ENCODE assay signal across 37 cellular contexts in genomic region chr9:130629443-130630090, GRCh38. TPM values are rescaled to one million over a fixed set of nuclear protein-coding genes. Genes with fewer than 3 reads are reported as not detected.
DNase-seq lines count a peak whose midpoint lies in the region; ATAC-seq lines count a peak whose summit lies in the region.
"Had no signal": no experiment of that assay in that cellular context is flagged by ENCODE, and none has a peak within 500 bp of the region (broad histone marks: within the 10 kb centered on the region; RNA-seq: fewer than 3 reads in every experiment).

No MANE protein-coding gene starts in this region.

- H3K4me3 Mint-ChIP-seq in activated CD4-positive, alpha-beta memory T cell treated with anti-CD3 and anti-CD28 coated beads for 36 hours: no peak overlapping the region
- H3K4me3 Mint-ChIP-seq: activated CD4-positive, alpha-beta T cell treated with anti-CD3 and anti-CD28 coated beads for 36 hours; activated naive CD4-positive, alpha-beta T cell treated with anti-CD3 and anti-CD28 coated beads, Interleukin-2, amount 50 U/mL, for 24 hours; activated T-helper 17 cell treated with anti-CD3 and anti-CD28 coated beads, Interleukin-2, amount 50 U/mL, for 72 hours; CD14-positive monocyte; nephron progenitor cell; stimulated activated naive CD8-positive, alpha-beta T cell treated with anti-CD3 and anti-CD28 coated beads, Interleukin-15, Interleukin-2, amounts not matched to agents 100 ng/mL and 50 ng/mL, for 24 hours had no signal

- peaks cover 35% of the 10 kb centered on the region for H3K36me3 Mint-ChIP-seq in activated CD4-positive, alpha-beta memory T cell treated with anti-CD3 and anti-CD28 coated beads for 36 hours

- no peaks in the 10 kb centered on the region for H3K27me3 ChIP-seq in iPS-18a (ENCODE audit: control insufficient read depth, insufficient read depth, low read length)
- H3K27me3 ChIP-seq: brain microvascular endothelial cell, gastrocnemius medialis, pancreas, testis, vagina had no signal

- H3K27me3 Mint-ChIP-seq in activated CD4-positive, alpha-beta memory T cell treated with anti-CD3 and anti-CD28 coated beads for 36 hours: no peaks in the 10 kb centered on the region
- H3K27me3 Mint-ChIP-seq: activated CD4-positive, alpha-beta T cell treated with anti-CD3 and anti-CD28 coated beads for 36 hours; activated naive CD4-positive, alpha-beta T cell treated with anti-CD3 and anti-CD28 coated beads, Interleukin-2, amount 50 U/mL, for 24 hours; activated T-helper 17 cell treated with anti-CD3 and anti-CD28 coated beads, Interleukin-2, amount 50 U/mL, for 72 hours; stimulated activated naive CD8-positive, alpha-beta T cell treated with anti-CD3 and anti-CD28 coated beads, Interleukin-15, Interleukin-2, amounts not matched to agents 100 ng/mL and 50 ng/mL, for 24 hours had no signal

- POLR2A ChIA-PET in activated CD4-positive, alpha-beta memory T cell treated with anti-CD3 and anti-CD28 coated beads for 36 hours (lab: Charles Lee): no interaction called here

- H3K4me3 ChIP-seq in iPS-18a (ENCODE audit: low read length): peak overlapping the region; percentile 31
- H3K4me3 ChIP-seq: gastrocnemius medialis, lower lobe of right lung, pancreas, PC-9, smooth muscle cell, testis, vagina had no signal

- peak; percentile 34 for ATAC-seq in Right ventricle myocardium inferior
- ATAC-seq in sciatic nerve: no peak
- ATAC-seq in HG03457 (IDR thresholded peaks at IDR 0.05; ENCODE audit: unreplicated experiment): no peak
- ATAC-seq: activated CD4-positive, alpha-beta T cell treated with anti-CD3 and anti-CD28 coated beads for 36 hours; activated T-helper 17 cell treated with anti-CD3 and anti-CD28 coated beads, Interleukin-2, amount 50 U/mL, for 72 hours; gastrocnemius medialis; HepG2; lower lobe of right lung; pancreas had no signal

- peaks cover 63% of the 10 kb centered on the region for H3K36me3 ChIP-seq in iPS-18a (ENCODE audit: control insufficient read depth, low read depth, low read length)

- no peaks in the 10 kb centered on the region for H3K4me1 Mint-ChIP-seq in activated CD4-positive, alpha-beta memory T cell treated with anti-CD3 and anti-CD28 coated beads for 36 hours (ENCODE audit: low read depth)
- H3K4me1 Mint-ChIP-seq: activated CD4-positive, alpha-beta T cell treated with anti-CD3 and anti-CD28 coated beads for 36 hours; activated naive CD4-positive, alpha-beta T cell treated with anti-CD3 and anti-CD28 coated beads, Interleukin-2, amount 50 U/mL, for 24 hours; activated T-helper 17 cell treated with anti-CD3 and anti-CD28 coated beads, Interleukin-2, amount 50 U/mL, for 72 hours; CD14-positive monocyte had no signal

- H3K9me3 Mint-ChIP-seq in activated CD4-positive, alpha-beta memory T cell treated with anti-CD3 and anti-CD28 coated beads for 36 hours: no peaks in the 10 kb centered on the region
- H3K9me3 Mint-ChIP-seq: activated naive CD4-positive, alpha-beta T cell treated with anti-CD3 and anti-CD28 coated beads, Interleukin-2, amount 50 U/mL, for 24 hours; activated T-helper 17 cell treated with anti-CD3 and anti-CD28 coated beads, Interleukin-2, amount 50 U/mL, for 72 hours; nephron progenitor cell; stimulated activated naive CD8-positive, alpha-beta T cell treated with anti-CD3 and anti-CD28 coated beads, Interleukin-15, Interleukin-2, amounts not matched to agents 100 ng/mL and 50 ng/mL, for 24 hours had no signal

- no peaks in the 10 kb centered on the region for H3K9me3 ChIP-seq in iPS-18a (ENCODE audit: control insufficient read depth, low read depth, low read length)
- H3K9me3 ChIP-seq: Caco-2, gastrocnemius medialis, lower lobe of right lung, pancreas, testis, vagina had no signal

- intact Hi-C loops in Right ventricle myocardium inferior (cut with DNase I): loop anchor here (1.0 to 5.0 kb wide), 3 partner anchors 52 to 177 kb away; partner anchors contain the start of gene FUBP3
- intact Hi-C loops in cardiac septum (cut with DNase I): loop anchor here (5.0 kb wide), 3 partner anchors 53 to 167 kb away; no protein-coding TSS in a partner anchor
- intact Hi-C loops in sciatic nerve (cut with DNase I): no loop called here
- intact Hi-C loops in activated CD4-positive, alpha-beta memory T cell treated with anti-CD3 and anti-CD28 coated beads for 36 hours (cut with micrococcal nuclease): no loop called here

- peak; percentile 50 for DNase-seq in Right ventricle myocardium inferior (ENCODE audit: missing footprints)
- DNase-seq in cardiac septum (ENCODE audit: low spot score): no peak
- DNase-seq in caudate nucleus (lab: John Stamatoyannopoulos, UW): peak in 13 of 61 donors; percentile 2 to 55 (median 18)
- DNase-seq in sciatic nerve (ENCODE audit: low spot score): peak; percentile 26
- no peak for DNase-seq in NCI-H2107 (lab: John Stamatoyannopoulos, UW)
- no peak for DNase-seq in activated CD4-positive, alpha-beta memory T cell treated with anti-CD3 and anti-CD28 coated beads for 36 hours
- DNase-seq: activated CD4-positive, alpha-beta T cell treated with anti-CD3 and anti-CD28 coated beads for 36 hours; amniotic stem cell; brain microvascular endothelial cell; Caco-2; DMS79 treated with DMSO at 0.1 percent for 48 hours; gastrocnemius medialis; kidney; lower lobe of right lung; NCI-H1417 treated with DMSO at 0.1 percent for 48 hours; NCI-H2029 treated with DMSO at 0.1 percent for 48 hours; NCI-H2227 treated with DMSO at 0.1 percent for 48 hours; NCI-H526 treated with DMSO at 0.1 percent for 48 hours; nephron progenitor cell; pancreas; PC-9; SHP77 treated with DMSO at 0.1 percent for 48 hours; stimulated activated CD4-positive, alpha-beta T cell treated with anti-CD3 and anti-CD28 coated beads, Interleukin-1b, Interleukin-23, amount 100 ng/mL, for 48 hours; testis had no signal

- H3K9ac ChIP-seq in iPS-18a (ENCODE audit: low read length): no peak overlapping the region

- CTCF ChIA-PET in activated CD4-positive, alpha-beta memory T cell treated with anti-CD3 and anti-CD28 coated beads for 36 hours (lab: Charles Lee): no interaction called here

- no peak overlapping the region for H3K27ac Mint-ChIP-seq in activated CD4-positive, alpha-beta memory T cell treated with anti-CD3 and anti-CD28 coated beads for 36 hours
- H3K27ac Mint-ChIP-seq: activated CD4-positive, alpha-beta T cell treated with anti-CD3 and anti-CD28 coated beads for 36 hours; activated naive CD4-positive, alpha-beta T cell treated with anti-CD3 and anti-CD28 coated beads, Interleukin-2, amount 50 U/mL, for 24 hours; activated T-helper 17 cell treated with anti-CD3 and anti-CD28 coated beads, Interleukin-2, amount 50 U/mL, for 72 hours; nephron progenitor cell; stimulated activated naive CD8-positive, alpha-beta T cell treated with anti-CD3 and anti-CD28 coated beads, Interleukin-15, Interleukin-2, amounts not matched to agents 100 ng/mL and 50 ng/mL, for 24 hours had no signal

- peak overlapping the region; percentile 13 for H3K27ac ChIP-seq in caudate nucleus (ENCODE audit: low read depth, low read length)
- no peak overlapping the region for H3K27ac ChIP-seq in iPS-18a (ENCODE audit: low read length)
- H3K27ac ChIP-seq: brain microvascular endothelial cell, gastrocnemius medialis, HL-60, lower lobe of right lung, pancreas, PC-9, testis, vagina had no signal

- H3K4me1 ChIP-seq in iPS-18a (ENCODE audit: control insufficient read depth, low read depth, low read length): peaks cover 14% of the 10 kb centered on the region
- H3K4me1 ChIP-seq: Caco-2, gastrocnemius medialis, lower lobe of right lung, pancreas, testis, vagina had no signal

RNA-seq across cellular contexts. Expression of gene PRDM12, which starts 34.8 kb away (rescaled TPM):
- total RNA-seq in Right ventricle myocardium inferior: not detected
- total RNA-seq in cardiac septum: not detected
- not detected for total RNA-seq in sciatic nerve
- under 1 TPM; 0.07 to 0.12 TPM for total RNA-seq in activated CD4-positive, alpha-beta memory T cell treated with anti-CD3 and anti-CD28 coated beads for 36 hours
- total RNA-seq: A172; endothelial cell of umbilical vein; gastrocnemius medialis; kidney; lower lobe of right lung; smooth muscle cell; T-helper 2 cell treated with Interferon-gamma antibody and Interleukin-4, amounts not matched to agents 100 ng/mL and 5 ng/mL, for 36 hours; vagina had no signal

RNA-seq across cellular contexts. Expression of gene FUBP3, which starts 50.2 kb away (rescaled TPM):
- total RNA-seq in Right ventricle myocardium inferior (21.9 TPM), cardiac septum (36.8 TPM), sciatic nerve (53.8 TPM)
- total RNA-seq in activated CD4-positive, alpha-beta memory T cell treated with anti-CD3 and anti-CD28 coated beads for 36 hours: 10 to 100 TPM; 31.8 to 37.5 TPM

Comparison
In these comparisons a context has a peak if more than half of its experiments do, and no peak if none do; other contexts are left out.
1. DNase-seq: peak in Right ventricle myocardium inferior (single experiment) and sciatic nerve (single experiment); none in cardiac septum (single experiment), NCI-H2107 (single experiment) and activated CD4-positive, alpha-beta memory T cell treated with anti-CD3 and anti-CD28 coated beads for 36 hours (single experiment).
2. intact Hi-C loops: an anchor here in Right ventricle myocardium inferior (1.0 to 5.0 kb wide) and cardiac septum (5.0 kb wide); none called in sciatic nerve and activated CD4-positive, alpha-beta memory T cell treated with anti-CD3 and anti-CD28 coated beads for 36 hours.